ENCODE assay signal across 10 cellular contexts in genomic region chr22:36409067-36409466, GRCh38. TPM values are rescaled to one million over a fixed set of nuclear protein-coding genes. Genes with fewer than 3 reads are reported as not detected.
DNase-seq lines count a peak whose midpoint lies in the region; ATAC-seq and TF ChIP-seq lines count a peak whose summit lies in the region.
"Had no signal": no experiment of that assay in that cellular context is flagged by ENCODE, and none has a peak within 500 bp of the region (broad histone marks: within the 10 kb centered on the region; RNA-seq: fewer than 3 reads in every experiment).

No MANE protein-coding gene starts in this region.

- POLR2A ChIA-PET in Caco-2 (lab: Charles Lee): interaction anchor here (1.0 to 2.4 kb wide), 2 partner anchors 11 to 21 kb away, joined by 3 to 26 read pairs; partner anchors contain the start of gene MYH9

- DNase-seq in Caco-2 (no peak), glutamatergic neuron (no peak), sciatic nerve (ENCODE audit: low spot score) (no peak), RPMI8226 (no peak)
- DNase-seq: amniotic stem cell, DND-41, kidney glomerular epithelial cell had no signal

- H3K27ac Mint-ChIP-seq in Caco-2 (ENCODE audit: unreplicated experiment) (peak overlapping the region; percentile 90), IgD-negative memory B cell (peak overlapping the region; percentile 79 to 99 (median 93)), glutamatergic neuron (ENCODE audit: unreplicated experiment) (no peak overlapping the region)

- H3K27me3 Mint-ChIP-seq in Caco-2 (ENCODE audit: insufficient read depth, unreplicated experiment): no peaks in the 10 kb centered on the region
- no peaks in the 10 kb centered on the region for H3K27me3 Mint-ChIP-seq in IgD-negative memory B cell
- peaks cover 4% of the 10 kb centered on the region for H3K27me3 Mint-ChIP-seq in glutamatergic neuron (ENCODE audit: unreplicated experiment)

- H3K27me3 ChIP-seq in Caco-2 (replicated peaks; ENCODE audit: control insufficient read depth, insufficient read depth, low read length) (no peaks in the 10 kb centered on the region), parathyroid adenoma (ENCODE audit: control insufficient read depth, insufficient read depth, low read length) (no peaks in the 10 kb centered on the region)

- CTCF ChIA-PET in Caco-2 (lab: Charles Lee): no interaction called here

- TF ChIP-seq CTCF in Caco-2 (IDR thresholded peaks at IDR 0.05; ENCODE audit: insufficient read depth in 1 of 2, low read depth in 1 of 2, low read length in 1 of 2, severe bottlenecking in 1 of 2, unreplicated experiment in 1 of 2) (no peak), glutamatergic neuron (IDR thresholded peaks at IDR 0.05; ENCODE audit: partially characterized antibody, unreplicated experiment) (no peak), parathyroid adenoma (IDR thresholded peaks at IDR 0.05) (no peak)

- H3K9me3 ChIP-seq in Caco-2: no peaks in the 10 kb centered on the region
- H3K9me3 ChIP-seq in parathyroid adenoma (ENCODE audit: control insufficient read depth, low read length): no peaks in the 10 kb centered on the region

- H3K4me3 ChIP-seq in Caco-2 (ENCODE audit: low read depth, low read length) (peak overlapping the region; percentile 45), parathyroid adenoma (ENCODE audit: low read depth, low read length) (peak overlapping the region; percentile 29)

- H3K79me2 ChIP-seq in parathyroid adenoma: no peaks in the 10 kb centered on the region

- no TSS peak for BruUV-seq in Caco-2 (replicated peaks; lab: Mats Ljungman, UMichigan)

- H3K9ac ChIP-seq in parathyroid adenoma: no peak overlapping the region

- H3K27ac ChIP-seq in parathyroid adenoma: peak overlapping the region; percentile 98

- H2AFZ ChIP-seq in parathyroid adenoma: peak overlapping the region; percentile 50

- H3K9me3 Mint-ChIP-seq in Caco-2 (ENCODE audit: unreplicated experiment) (no peaks in the 10 kb centered on the region), IgD-negative memory B cell (no peaks in the 10 kb centered on the region), glutamatergic neuron (ENCODE audit: unreplicated experiment) (peaks cover 4% of the 10 kb centered on the region)

- no peak for ATAC-seq in sciatic nerve
- no peak for ATAC-seq in HG02970 (IDR thresholded peaks at IDR 0.05; ENCODE audit: low FRiP score, unreplicated experiment)

- H3K4me3 Mint-ChIP-seq in Caco-2 (ENCODE audit: unreplicated experiment) (peak overlapping the region; percentile 69), IgD-negative memory B cell (peak overlapping the region; percentile 21 to 94 (median 55)), glutamatergic neuron (ENCODE audit: unreplicated experiment) (peak overlapping the region; percentile 63)

- H3K36me3 ChIP-seq in Caco-2 (ENCODE audit: control insufficient read depth, insufficient read depth, low read length) (peaks cover 1% of the 10 kb centered on the region; the same call in 1 of the 2 replicates), parathyroid adenoma (ENCODE audit: control insufficient read depth, insufficient read depth, low read length) (no peaks in the 10 kb centered on the region)

- H3K4me1 ChIP-seq in Caco-2 (peaks cover 21% of the 10 kb centered on the region), parathyroid adenoma (peaks cover 14% of the 10 kb centered on the region)

- intact Hi-C loops in Caco-2 (cut with micrococcal nuclease; ENCODE audit: unreplicated experiment): no loop called here
- intact Hi-C loops in sciatic nerve (cut with DNase I): no loop called here

- peak overlapping the region; percentile 69 for H3K4me2 ChIP-seq in parathyroid adenoma (ENCODE audit: low read length)

- H3K4me1 Mint-ChIP-seq in Caco-2 (ENCODE audit: low read depth, unreplicated experiment): peaks cover 13% of the 10 kb centered on the region
- H3K4me1 Mint-ChIP-seq in IgD-negative memory B cell: peaks cover 37 to 54% (median 47%) of the 10 kb centered on the region in 3 donors
- H3K4me1 Mint-ChIP-seq in glutamatergic neuron (ENCODE audit: low read depth, unreplicated experiment): peaks cover 4% of the 10 kb centered on the region

- H3K36me3 Mint-ChIP-seq in Caco-2 (ENCODE audit: insufficient read depth, unreplicated experiment): peaks cover 10% of the 10 kb centered on the region
- no peaks in the 10 kb centered on the region for H3K36me3 Mint-ChIP-seq in IgD-negative memory B cell
- no peaks in the 10 kb centered on the region for H3K36me3 Mint-ChIP-seq in glutamatergic neuron (ENCODE audit: unreplicated experiment)

RNA-seq across cellular contexts. Expression of gene MYH9, which starts 21.3 kb away (rescaled TPM):
- 513 and 539 TPM in 2 replicates for total RNA-seq in Caco-2 (2022)
- polyA plus RNA-seq in IgD-negative memory B cell: 231 TPM
- total RNA-seq in glutamatergic neuron (ENCODE audit: unreplicated experiment): 122 TPM
- 973 TPM for total RNA-seq in sciatic nerve
